In genomic region chr14:69101331-69101826, GRCh38 we compare ENCODE assay signal across 8 cellular contexts. TPM values are rescaled to one million over a fixed set of nuclear protein-coding genes. Genes with fewer than 3 reads are reported as not detected.
DNase-seq lines count a peak whose midpoint lies in the region; ATAC-seq and TF ChIP-seq lines count a peak whose summit lies in the region.

No MANE protein-coding gene starts in this region.

- WGBS in sigmoid colon, 2 donors, result 8 to 35% methylated on average over 4 of the region's 4 CpGs

- in situ Hi-C loops in Caki2 (cut with HindIII; ENCODE audit: low pct_unique_long_range_greater_than_20kb, low sequenced_read_pairs), result no loop called here

- peaks cover 17% of the 10 kb centered on the region for H3K36me3 ChIP-seq in cardiac muscle cell
- H3K36me3 ChIP-seq in sigmoid colon, result peaks cover 0 to 15% (median 2%) of the 10 kb centered on the region in 4 donors

- no peaks in the 10 kb centered on the region for H3K9me3 Mint-ChIP-seq in WTC11

- TF ChIP-seq POLR2A in sigmoid colon (IDR thresholded peaks at IDR 0.05), result no peak

- H3K27me3 ChIP-seq in cardiac muscle cell (no peaks in the 10 kb centered on the region), sigmoid colon (no peaks in the 10 kb centered on the region)

- H3K36me3 Mint-ChIP-seq in WTC11, result peaks cover 3% of the 10 kb centered on the region; the same call in 1 of the 2 replicates

- TF ChIP-seq EP300 in sigmoid colon (IDR thresholded peaks at IDR 0.05), result peak in 1 of 4 donors; percentile 45

- no peak overlapping the region for H3K27ac Mint-ChIP-seq in WTC11

- CTCF ChIA-PET in WTC11 (lab: Charles Lee), result interaction anchor here (0.6 to 1.5 kb wide), 27 partner anchors 11 to 276 kb away, joined by 3 to 11 read pairs (median 4); partner anchors contain the start of gene EXD2

- H3K4me1 Mint-ChIP-seq in WTC11, result peaks cover 17% of the 10 kb centered on the region

- DNase-seq in Caki2 (ENCODE audit: low read depth) (peak; percentile 83), HuH-7 (ENCODE audit: low spot score) (peak; percentile 14), WTC11 (ENCODE audit: low spot score) (no peak), cardiac muscle cell (ENCODE audit: low read depth in 1 of 2, low spot score in 1 of 2) (peak in 1 of 2 donors; percentile 92), sigmoid colon (no peak)
- no peak for DNase-seq in activated CD4-positive, alpha-beta T cell treated with anti-CD3 and anti-CD28 coated beads, Interleukin-2, amount 50 U/mL, for 4 hours

- no peaks in the 10 kb centered on the region for H3K9me3 ChIP-seq in cardiac muscle cell (ENCODE audit: low read depth)
- no peaks in the 10 kb centered on the region for H3K9me3 ChIP-seq in sigmoid colon

- H3K4me1 ChIP-seq in cardiac muscle cell (ENCODE audit: low read depth) (no peaks in the 10 kb centered on the region), sigmoid colon (peaks cover 0 to 31% (median 23%) of the 10 kb centered on the region in 4 donors)

- H3K4me3 Mint-ChIP-seq in WTC11, result no peak overlapping the region

- ATAC-seq in WTC11, result peak; percentile 79
- no peak for ATAC-seq in HG03442 (IDR thresholded peaks at IDR 0.05; ENCODE audit: unreplicated experiment)
- no peak for ATAC-seq in GM21515 (IDR thresholded peaks at IDR 0.05; ENCODE audit: unreplicated experiment)

- POLR2A ChIA-PET in WTC11 (lab: Charles Lee), result no interaction called here

- TF ChIP-seq CTCF in WTC11 (IDR thresholded peaks at IDR 0.05) (no peak), cardiac muscle cell (IDR thresholded peaks at IDR 0.05; ENCODE audit: low read depth, low read length) (peak; percentile 83), sigmoid colon (IDR thresholded peaks at IDR 0.05) (peak; percentile 54 to 84 (median 70))

- no peak overlapping the region for H3K4me3 ChIP-seq in cardiac muscle cell
- H3K4me3 ChIP-seq in sigmoid colon, result no peak overlapping the region

- H3K27ac ChIP-seq in cardiac muscle cell, result no peak overlapping the region
- peak overlapping the region; percentile 53 to 75 (median 64) for H3K27ac ChIP-seq in sigmoid colon

- intact Hi-C loops in sigmoid colon (cut with DNase I), result loop anchor here (5.0 kb wide), 1 partner anchor 119 kb away; no protein-coding TSS in a partner anchor

- H3K27me3 Mint-ChIP-seq in WTC11 (ENCODE audit: low read depth), result no peaks in the 10 kb centered on the region

TF ChIP-seq in WTC11, 78 proteins besides CTCF, POLR2A, EP300 and RAD21:
- TF ChIP-seq ZNF121 (CRISPR knock-in tag; IDR thresholded peaks at IDR 0.05), result no peak

RNA-seq across cellular contexts. Expression of gene DCAF5, which starts 51.5 kb away (rescaled TPM):
- 7.8 and 9.0 TPM in 2 replicates for total RNA-seq in Caki2 (2014; rRNA removed; shearing (Covaris generic); ENCODE audit: low replicate concordance)
- total RNA-seq in WTC11 (2021) (28.9 to 30.3 TPM (median 29.1 TPM) in 3 replicates), cardiac muscle cell (48.7 and 50.0 TPM in 2 replicates), sigmoid colon (10 to 100 TPM; 36.4 to 56.8 (median 40.5) TPM)
- polyA plus RNA-seq in cardiac muscle cell (58.2 and 73.3 TPM in 2 replicates), sigmoid colon (10 to 100 TPM; 13.2 to 23.6 (median 15.7) TPM)

Comparison
In these comparisons a context has a peak if more than half of its experiments do, and no peak if none do; other contexts are left out.
1. DNase-seq: peak in Caki2 (single experiment) and HuH-7 (single experiment); none in WTC11 (single experiment), sigmoid colon (single experiment) and activated CD4-positive, alpha-beta T cell treated with anti-CD3 and anti-CD28 coated beads, Interleukin-2, amount 50 U/mL, for 4 hours (0 of 2).